8 cellular contexts compared by ENCODE assay signal in the genomic region with DNA sequence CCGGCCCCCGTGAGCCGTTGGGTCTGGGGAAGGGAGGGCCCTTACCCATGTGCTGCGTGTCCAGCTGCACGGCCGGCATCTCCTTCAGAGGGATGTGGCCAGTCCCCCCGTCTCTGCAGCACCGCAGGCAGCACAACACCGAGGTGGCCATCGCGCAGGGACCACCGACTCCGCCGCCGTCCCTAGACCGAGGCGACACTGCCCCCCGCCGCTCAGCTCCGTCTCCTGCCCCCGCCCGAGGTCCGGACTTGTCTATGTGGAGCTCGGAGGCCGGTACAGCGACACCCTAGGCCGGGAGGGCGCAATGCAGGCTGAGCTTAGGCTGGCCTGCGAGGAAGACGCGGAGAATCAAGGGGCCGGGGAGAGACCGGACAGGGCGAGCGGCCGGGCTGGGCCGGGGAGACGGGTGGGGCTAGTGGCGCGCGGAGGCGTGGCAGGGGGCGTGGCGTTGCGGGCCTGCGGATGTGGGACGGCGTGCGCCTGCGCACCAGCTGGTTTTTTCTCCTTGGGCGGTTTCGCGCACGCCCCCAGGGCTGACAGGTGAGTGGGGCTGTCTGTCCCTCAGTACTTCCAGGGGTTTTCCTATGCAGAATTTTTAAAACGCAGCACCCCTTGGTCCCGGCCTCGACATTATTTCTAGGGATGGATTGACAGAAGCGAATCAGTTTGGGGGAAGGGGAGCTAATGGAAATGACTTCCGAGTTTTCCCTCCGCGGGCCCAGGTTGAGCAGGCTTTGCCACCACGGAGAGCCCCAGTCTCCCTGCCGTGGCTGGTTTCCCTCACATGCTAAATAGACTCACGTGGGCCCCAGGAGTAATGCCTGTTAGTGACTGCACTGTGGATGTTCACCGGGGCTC. TPM values are rescaled to one million over a fixed set of nuclear protein-coding genes. Genes with fewer than 3 reads are reported as not detected.
DNase-seq lines count a peak whose midpoint lies in the region; ATAC-seq and TF ChIP-seq lines count a peak whose summit lies in the region.

Gene SPRYD7, minus strand, starts transcription at position 256 of the 858 bp plus-strand sequence. Its CDS starts 105 bp downstream, at position 151.

- H3K4me1 Mint-ChIP-seq in Calu3 (ENCODE audit: low read depth, unreplicated experiment) (peaks cover 14% of the 10 kb centered on the region), memory B cell (peaks cover 12% of the 10 kb centered on the region)
- peaks cover 10 to 21% of the 10 kb centered on the region in 2 donors for H3K4me1 Mint-ChIP-seq in effector memory CD8-positive, alpha-beta T cell (ENCODE audit: low read depth in 2 of 2)

- H3K36me3 Mint-ChIP-seq in Calu3 (ENCODE audit: insufficient read depth, unreplicated experiment) (peaks cover 25% of the 10 kb centered on the region), memory B cell (no peaks in the 10 kb centered on the region)
- peaks cover 13% of the 10 kb centered on the region for H3K36me3 Mint-ChIP-seq in effector memory CD8-positive, alpha-beta T cell (ENCODE audit: insufficient read depth)

- H3K4me3 Mint-ChIP-seq in Calu3 (ENCODE audit: low read depth, unreplicated experiment) (peak within 1 kb of the TSS; percentile 82), memory B cell (peak within 1 kb of the TSS; percentile 91)
- peak within 1 kb of the TSS; percentile 94 to 98 for H3K4me3 Mint-ChIP-seq in effector memory CD8-positive, alpha-beta T cell

- H3K9me3 Mint-ChIP-seq in Calu3 (ENCODE audit: low read depth, unreplicated experiment) (no peaks in the 10 kb centered on the region), memory B cell (no peaks in the 10 kb centered on the region)
- H3K9me3 Mint-ChIP-seq in effector memory CD8-positive, alpha-beta T cell: no peaks in the 10 kb centered on the region

- ATAC-seq in GM21367 (IDR thresholded peaks at IDR 0.05; ENCODE audit: unreplicated experiment): peak; percentile 99
- peak; percentile 89 for ATAC-seq in effector memory CD8-positive, alpha-beta T cell (replicated peaks)
- ATAC-seq in memory B cell (ENCODE audit: low read depth): peak; percentile 89

- intact Hi-C loops in Calu3 (cut with micrococcal nuclease; ENCODE audit: unreplicated experiment): no loop called here

- H3K27me3 Mint-ChIP-seq in Calu3 (ENCODE audit: unreplicated experiment) (no peaks in the 10 kb centered on the region), memory B cell (no peaks in the 10 kb centered on the region)
- H3K27me3 Mint-ChIP-seq in effector memory CD8-positive, alpha-beta T cell: no peaks in the 10 kb centered on the region

- DNase-seq in Calu3 (peak; percentile 97), HT1080 (ENCODE audit: low read depth) (peak; percentile 98), memory B cell (ENCODE audit: low spot score in 2 of 2) (peak; percentile 98 to 99)
- DNase-seq in NK-92 treated with Interleukin-12 subunit alpha and Interleukin-12 subunit beta, amount 100 ng/mL, for 24 hours (lab: John Stamatoyannopoulos, UW): peak; percentile 97
- DNase-seq in activated CD8-positive, alpha-beta memory T cell treated with anti-CD3 and anti-CD28 coated beads for 4 hours (ENCODE audit: low read depth in 2 of 2): peak; percentile 86 to 87
- DNase-seq in effector memory CD8-positive, alpha-beta T cell: peak; percentile 94 to 95 (median 95)
- DNase-seq in stimulated activated CD8-positive, alpha-beta memory T cell treated with anti-CD3 and anti-CD28 coated beads, Interleukin-12 subunit alpha, Interleukin-12 subunit beta, amount 100 ng/mL, for 1 hour (ENCODE audit: low read depth): peak; percentile 89

- BruUV-seq in Calu3 (replicated peaks; lab: Mats Ljungman, UMichigan): no TSS peak

- CTCF ChIA-PET in Calu3 (lab: Charles Lee): interaction anchor here (0.6 to 1.6 kb wide), 12 partner anchors 20 to 976 kb away, joined by 3 to 12 read pairs (median 3); partner anchors contain the start of genes EBPL and TRIM13

- TF ChIP-seq CTCF in Calu3 (IDR thresholded peaks at IDR 0.05; ENCODE audit: unreplicated experiment): peak; percentile 79

- H3K27ac Mint-ChIP-seq in Calu3 (ENCODE audit: unreplicated experiment) (peak within 1 kb of the TSS; percentile 87), memory B cell (peak within 1 kb of the TSS; percentile 88)
- H3K27ac Mint-ChIP-seq in effector memory CD8-positive, alpha-beta T cell: peak within 1 kb of the TSS; percentile 85 to 88

RNA-seq across cellular contexts. Expression of gene SPRYD7, which starts in this region (rescaled TPM):
- total RNA-seq in Calu3 (2022): 5.3 and 5.6 TPM in 2 replicates
- total RNA-seq in HT1080 (2014; rRNA removed; shearing (Covaris generic)): 12.5 and 15.8 TPM in 2 replicates
- polyA plus RNA-seq in HT1080 (2015; cell fraction: cytosol; rRNA removed): 14.9 and 15.1 TPM in 2 replicates
- polyA plus RNA-seq in HT1080 (2015; cell fraction: nucleus; rRNA removed): 7.3 TPM in 2 replicates

Comparison
In these comparisons a context has a peak if more than half of its experiments do, and no peak if none do; other contexts are left out.
1. Peak in every context shown above with its lines: DNase-seq and ATAC-seq.